In genomic region chr1:76103034-76103433, GRCh38 we compare ENCODE assay signal across 17 cellular contexts. TPM values are rescaled to one million over a fixed set of nuclear protein-coding genes. Genes with fewer than 3 reads are reported as not detected.
DNase-seq lines count a peak whose midpoint lies in the region; ATAC-seq and TF ChIP-seq lines count a peak whose summit lies in the region.
"Had no signal": no experiment of that assay in that cellular context is flagged by ENCODE, and none has a peak within 500 bp of the region (broad histone marks: within the 10 kb centered on the region; RNA-seq: fewer than 3 reads in every experiment).

No MANE protein-coding gene starts in this region.

- H3K36me3 ChIP-seq in GM23338 (ENCODE audit: insufficient read depth) (no peaks in the 10 kb centered on the region), right atrium auricular region (no peaks in the 10 kb centered on the region)
- H3K36me3 ChIP-seq: HAP-1 had no signal

- no peak overlapping the region for H3K4me3 Mint-ChIP-seq in GM23338
- no peak overlapping the region for H3K4me3 Mint-ChIP-seq in endothelial cell (ENCODE audit: unreplicated experiment)
- H3K4me3 Mint-ChIP-seq in nephron progenitor cell: no peak overlapping the region
- H3K4me3 Mint-ChIP-seq: B cell; CD14-positive monocyte; CD8-positive, alpha-beta T cell; HFFc6 had no signal

- H3K27ac Mint-ChIP-seq in GM23338: peak overlapping the region; percentile 46; the same call in 1 of the 2 replicates
- H3K27ac Mint-ChIP-seq in endothelial cell (ENCODE audit: unreplicated experiment): peak overlapping the region; percentile 84
- peak overlapping the region; percentile 66 for H3K27ac Mint-ChIP-seq in nephron progenitor cell
- H3K27ac Mint-ChIP-seq: B cell; CD14-positive monocyte; CD8-positive, alpha-beta T cell; HFFc6 had no signal

- H4K20me1 ChIP-seq in GM23338 (replicated peaks; ENCODE audit: insufficient read depth): no peaks in the 10 kb centered on the region

- peaks cover 62% of the 10 kb centered on the region for H3K4me1 Mint-ChIP-seq in GM23338
- peaks cover 34% of the 10 kb centered on the region for H3K4me1 Mint-ChIP-seq in endothelial cell (ENCODE audit: unreplicated experiment)
- H3K4me1 Mint-ChIP-seq in nephron progenitor cell: peaks cover 17% of the 10 kb centered on the region

- in situ Hi-C loops in astrocyte of the cerebellum (cut with HindIII; ENCODE audit: low sequenced_read_pairs): no loop called here

- DNase-seq in GM23338 (ENCODE audit: low spot score): no peak
- DNase-seq in astrocyte of the cerebellum (ENCODE audit: low read depth): peak; percentile 36
- no peak for DNase-seq in endothelial cell (ENCODE audit: low spot score)
- no peak for DNase-seq in nephron progenitor cell
- DNase-seq in NOMO-1 (lab: John Stamatoyannopoulos, UW; ENCODE audit: unreplicated experiment in 2 of 2): no peak
- DNase-seq in right atrium auricular region (ENCODE audit: low spot score): no peak
- DNase-seq: ACHN; CD8-positive, alpha-beta T cell; COR-L47; DMS153; DMS79 treated with DMSO at 0.1 percent for 48 hours; EL; HFFc6 had no signal

- peaks cover 18% of the 10 kb centered on the region for H3K79me2 ChIP-seq in GM23338 (replicated peaks; ENCODE audit: insufficient read depth)

- H3K27me3 ChIP-seq in GM23338 (ENCODE audit: insufficient read depth) (no peaks in the 10 kb centered on the region), right atrium auricular region (no peaks in the 10 kb centered on the region)

- H3K9me2 ChIP-seq in GM23338 (ENCODE audit: insufficient read depth): no peaks in the 10 kb centered on the region

- H3K36me3 Mint-ChIP-seq in GM23338 (ENCODE audit: low read depth): peaks cover 2% of the 10 kb centered on the region; the same call in 1 of the 3 replicates
- H3K36me3 Mint-ChIP-seq in endothelial cell (ENCODE audit: low read depth, unreplicated experiment): no peaks in the 10 kb centered on the region
- peaks cover 15% of the 10 kb centered on the region for H3K36me3 Mint-ChIP-seq in nephron progenitor cell (ENCODE audit: low read depth)
- H3K36me3 Mint-ChIP-seq: CD8-positive, alpha-beta T cell had no signal

- peaks cover 2% of the 10 kb centered on the region for H3K27me3 Mint-ChIP-seq in GM23338 (ENCODE audit: insufficient read depth, low read depth, poor library complexity)
- H3K27me3 Mint-ChIP-seq in endothelial cell (ENCODE audit: unreplicated experiment): no peaks in the 10 kb centered on the region
- no peaks in the 10 kb centered on the region for H3K27me3 Mint-ChIP-seq in nephron progenitor cell (ENCODE audit: low read depth, poor library complexity)
- H3K27me3 Mint-ChIP-seq: B cell had no signal

- H3K27ac ChIP-seq in GM23338 (ENCODE audit: low read depth): no peak overlapping the region
- H3K27ac ChIP-seq in right atrium auricular region: no peak overlapping the region

- no peaks in the 10 kb centered on the region for H3F3A ChIP-seq in GM23338 (replicated peaks; ENCODE audit: low read depth)

- no peak overlapping the region for H3K4me3 ChIP-seq in GM23338
- H3K4me3 ChIP-seq in astrocyte of the cerebellum (ENCODE audit: low read depth, low read length): no peak overlapping the region
- H3K4me3 ChIP-seq in right atrium auricular region: no peak overlapping the region
- H3K4me3 ChIP-seq: HAP-1 had no signal

- ATAC-seq in GM23338 (no peak), GM21529 (IDR thresholded peaks at IDR 0.05; ENCODE audit: unreplicated experiment) (no peak)
- ATAC-seq: CD8-positive, alpha-beta T cell had no signal

- H2AFZ ChIP-seq in GM23338: no peak overlapping the region

- H3K9me3 Mint-ChIP-seq in GM23338: no peaks in the 10 kb centered on the region
- no peaks in the 10 kb centered on the region for H3K9me3 Mint-ChIP-seq in endothelial cell (ENCODE audit: unreplicated experiment)
- H3K9me3 Mint-ChIP-seq in nephron progenitor cell: no peaks in the 10 kb centered on the region
- H3K9me3 Mint-ChIP-seq: CD8-positive, alpha-beta T cell; HFFc6 had no signal

- no peak overlapping the region for H3K4me2 ChIP-seq in GM23338

- TF ChIP-seq CTCF in GM23338 (conservative IDR thresholded peaks at IDR 0.05; ENCODE audit: low read depth in 2 of 2) (no peak), astrocyte of the cerebellum (IDR thresholded peaks at IDR 0.05; ENCODE audit: low read depth, low read length, missing control alignments) (no peak), endothelial cell (IDR thresholded peaks at IDR 0.05; ENCODE audit: unreplicated experiment) (no peak), nephron progenitor cell (IDR thresholded peaks at IDR 0.05) (no peak), right atrium auricular region (IDR thresholded peaks at IDR 0.05) (no peak)

- no peaks in the 10 kb centered on the region for H3K9me3 ChIP-seq in right atrium auricular region
- H3K9me3 ChIP-seq: HAP-1 had no signal

- H3K4me1 ChIP-seq in GM23338 (ENCODE audit: insufficient read depth): peaks cover 21% of the 10 kb centered on the region
- H3K4me1 ChIP-seq in right atrium auricular region: no peaks in the 10 kb centered on the region
- H3K4me1 ChIP-seq: HAP-1 had no signal

TF ChIP-seq in GM23338, 12 proteins besides CTCF, POLR2A, EP300 and RAD21:
- TF ChIP-seq, protein P1, sequence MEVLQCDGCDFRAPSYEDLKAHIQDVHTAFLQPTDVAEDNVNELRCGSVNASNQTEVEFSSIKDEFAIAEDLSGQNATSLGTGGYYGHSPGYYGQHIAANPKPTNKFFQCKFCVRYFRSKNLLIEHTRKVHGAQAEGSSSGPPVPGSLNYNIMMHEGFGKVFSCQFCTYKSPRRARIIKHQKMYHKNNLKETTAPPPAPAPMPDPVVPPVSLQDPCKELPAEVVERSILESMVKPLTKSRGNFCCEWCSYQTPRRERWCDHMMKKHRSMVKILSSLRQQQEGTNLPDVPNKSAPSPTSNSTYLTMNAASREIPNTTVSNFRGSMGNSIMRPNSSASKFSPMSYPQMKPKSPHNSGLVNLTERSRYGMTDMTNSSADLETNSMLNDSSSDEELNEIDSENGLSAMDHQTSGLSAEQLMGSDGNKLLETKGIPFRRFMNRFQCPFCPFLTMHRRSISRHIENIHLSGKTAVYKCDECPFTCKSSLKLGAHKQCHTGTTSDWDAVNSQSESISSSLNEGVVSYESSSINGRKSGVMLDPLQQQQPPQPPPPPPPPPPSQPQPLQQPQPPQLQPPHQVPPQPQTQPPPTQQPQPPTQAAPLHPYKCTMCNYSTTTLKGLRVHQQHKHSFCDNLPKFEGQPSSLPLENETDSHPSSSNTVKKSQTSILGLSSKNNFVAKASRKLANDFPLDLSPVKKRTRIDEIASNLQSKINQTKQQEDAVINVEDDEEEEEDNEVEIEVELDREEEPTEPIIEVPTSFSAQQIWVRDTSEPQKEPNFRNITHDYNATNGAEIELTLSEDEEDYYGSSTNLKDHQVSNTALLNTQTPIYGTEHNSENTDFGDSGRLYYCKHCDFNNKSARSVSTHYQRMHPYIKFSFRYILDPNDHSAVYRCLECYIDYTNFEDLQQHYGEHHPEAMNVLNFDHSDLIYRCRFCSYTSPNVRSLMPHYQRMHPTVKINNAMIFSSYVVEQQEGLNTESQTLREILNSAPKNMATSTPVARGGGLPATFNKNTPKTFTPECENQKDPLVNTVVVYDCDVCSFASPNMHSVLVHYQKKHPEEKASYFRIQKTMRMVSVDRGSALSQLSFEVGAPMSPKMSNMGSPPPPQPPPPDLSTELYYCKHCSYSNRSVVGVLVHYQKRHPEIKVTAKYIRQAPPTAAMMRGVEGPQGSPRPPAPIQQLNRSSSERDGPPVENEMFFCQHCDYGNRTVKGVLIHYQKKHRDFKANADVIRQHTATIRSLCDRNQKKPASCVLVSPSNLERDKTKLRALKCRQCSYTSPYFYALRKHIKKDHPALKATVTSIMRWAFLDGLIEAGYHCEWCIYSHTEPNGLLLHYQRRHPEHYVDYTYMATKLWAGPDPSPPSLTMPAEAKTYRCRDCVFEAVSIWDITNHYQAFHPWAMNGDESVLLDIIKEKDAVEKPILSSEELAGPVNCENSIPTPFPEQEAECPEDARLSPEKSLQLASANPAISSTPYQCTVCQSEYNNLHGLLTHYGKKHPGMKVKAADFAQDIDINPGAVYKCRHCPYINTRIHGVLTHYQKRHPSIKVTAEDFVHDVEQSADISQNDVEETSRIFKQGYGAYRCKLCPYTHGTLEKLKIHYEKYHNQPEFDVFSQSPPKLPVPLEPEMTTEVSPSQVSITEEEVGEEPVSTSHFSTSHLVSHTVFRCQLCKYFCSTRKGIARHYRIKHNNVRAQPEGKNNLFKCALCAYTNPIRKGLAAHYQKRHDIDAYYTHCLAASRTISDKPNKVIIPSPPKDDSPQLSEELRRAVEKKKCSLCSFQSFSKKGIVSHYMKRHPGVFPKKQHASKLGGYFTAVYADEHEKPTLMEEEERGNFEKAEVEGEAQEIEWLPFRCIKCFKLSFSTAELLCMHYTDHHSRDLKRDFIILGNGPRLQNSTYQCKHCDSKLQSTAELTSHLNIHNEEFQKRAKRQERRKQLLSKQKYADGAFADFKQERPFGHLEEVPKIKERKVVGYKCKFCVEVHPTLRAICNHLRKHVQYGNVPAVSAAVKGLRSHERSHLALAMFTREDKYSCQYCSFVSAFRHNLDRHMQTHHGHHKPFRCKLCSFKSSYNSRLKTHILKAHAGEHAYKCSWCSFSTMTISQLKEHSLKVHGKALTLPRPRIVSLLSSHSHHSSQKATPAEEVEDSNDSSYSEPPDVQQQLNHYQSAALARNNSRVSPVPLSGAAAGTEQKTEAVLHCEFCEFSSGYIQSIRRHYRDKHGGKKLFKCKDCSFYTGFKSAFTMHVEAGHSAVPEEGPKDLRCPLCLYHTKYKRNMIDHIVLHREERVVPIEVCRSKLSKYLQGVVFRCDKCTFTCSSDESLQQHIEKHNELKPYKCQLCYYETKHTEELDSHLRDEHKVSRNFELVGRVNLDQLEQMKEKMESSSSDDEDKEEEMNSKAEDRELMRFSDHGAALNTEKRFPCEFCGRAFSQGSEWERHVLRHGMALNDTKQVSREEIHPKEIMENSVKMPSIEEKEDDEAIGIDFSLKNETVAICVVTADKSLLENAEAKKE (CRISPR knock-in tag; IDR thresholded peaks at IDR 0.05): no peak
- TF ChIP-seq ZNF114 (CRISPR knock-in tag; IDR thresholded peaks at IDR 0.05) (no peak), EZH2 (IDR thresholded peaks at IDR 0.05; ENCODE audit: low read depth, unreplicated experiment) (no peak)

RNA-seq across cellular contexts. Expression of gene ST6GALNAC3, which starts 28.5 kb away (rescaled TPM):
- 11.6 and 14.2 TPM in 2 replicates for total RNA-seq in GM23338 (2014; rRNA removed; shearing (Covaris generic))
- polyA plus RNA-seq in GM23338 (2016; fragmentation: Nextera tagmentation; extraction: Ambion mirVana): 4.7 and 5.5 TPM in 2 replicates
- total RNA-seq in endothelial cell (ENCODE audit: unreplicated experiment) (46.8 TPM), right atrium auricular region (1 to 10 TPM; 6.8 to 9.3 TPM)
